Comparison of ENCODE assay signal across 20 cellular contexts in genomic region chr1:112304151-112304550, GRCh38.
"Had no signal": no experiment of that assay in that cellular context is flagged by ENCODE, and none has a peak within 500 bp of the region (broad histone marks: within the 10 kb centered on the region; RNA-seq: fewer than 3 reads in every experiment).

No MANE protein-coding gene starts in this region.

- H3K27ac ChIP-seq: gastrocnemius medialis, parathyroid adenoma, right lobe of liver, thoracic aorta, upper lobe of left lung had no signal

- H3K9me3 ChIP-seq: gastrocnemius medialis, mucosa of descending colon, right lobe of liver, thoracic aorta, upper lobe of left lung had no signal

- ATAC-seq: effector memory CD8-positive, alpha-beta T cell; gastrocnemius medialis; left lobe of liver; mucosa of descending colon; right lobe of liver; stimulated activated effector memory CD8-positive, alpha-beta T cell treated with anti-CD3 and anti-CD28 coated beads, Interleukin-12 subunit alpha, Interleukin-12 subunit beta, amount 100 ng/mL, for 72 hours had no signal

- H3K4me3 ChIP-seq: gastrocnemius medialis, lung, mucosa of descending colon, right lobe of liver, thoracic aorta, tibial nerve, upper lobe of left lung had no signal

- H3K79me2 ChIP-seq: parathyroid adenoma had no signal

- H3K9ac ChIP-seq: parathyroid adenoma had no signal

- H3K27me3 ChIP-seq: gastrocnemius medialis, right lobe of liver, tibial nerve, upper lobe of left lung had no signal

- H3K4me1 ChIP-seq: gastrocnemius medialis, parathyroid adenoma, right lobe of liver, tibial nerve had no signal

- DNase-seq: cortex of kidney; effector memory CD8-positive, alpha-beta T cell; foreskin fibroblast; gastrocnemius medialis; head of caudate nucleus; kidney; mucosa of descending colon; naive B cell; right lobe of liver; small intestine; stimulated activated CD4-positive, alpha-beta T cell treated with anti-CD3 and anti-CD28 coated beads, Interleukin-2, amount 100 ng/mL, for 24 hours; stimulated activated CD4-positive, alpha-beta T cell treated with anti-CD3 and anti-CD28 coated beads, Interleukin-4, amount 100 ng/mL, for 24 hours; stimulated activated naive CD4-positive, alpha-beta T cell treated with Interleukin-2 at 50 U/mL for 16 hours; upper lobe of left lung had no signal

- H3K36me3 ChIP-seq: gastrocnemius medialis, right lobe of liver, thoracic aorta, tibial nerve, upper lobe of left lung had no signal
